Comparison of ENCODE assay signal across 16 cellular contexts in genomic region chr5:176134529-176135223, GRCh38.
DNase-seq lines count a peak whose midpoint lies in the region; ATAC-seq and TF ChIP-seq lines count a peak whose summit lies in the region.
"Had no signal": no experiment of that assay in that cellular context is flagged by ENCODE, and none has a peak within 500 bp of the region (broad histone marks: within the 10 kb centered on the region; RNA-seq: fewer than 3 reads in every experiment).

No MANE protein-coding gene starts in this region.

- in situ Hi-C loops in HAP-1 (cut with MboI; ENCODE audit: low sequenced_read_pairs), result loop anchor here (25.0 kb wide), 1 partner anchor 1578 kb away; no protein-coding TSS in a partner anchor

- no peaks in the 10 kb centered on the region for H3K9me3 Mint-ChIP-seq in activated naive CD4-positive, alpha-beta T cell treated with anti-CD3 and anti-CD28 coated beads, Interleukin-2, amount 50 U/mL, for 24 hours
- no peaks in the 10 kb centered on the region for H3K9me3 Mint-ChIP-seq in activated CD8-positive, alpha-beta T cell treated with anti-CD3 and anti-CD28 coated beads for 36 hours

- CTCF ChIA-PET in activated CD8-positive, alpha-beta T cell treated with anti-CD3 and anti-CD28 coated beads for 36 hours (lab: Charles Lee), result no interaction called here

- ATAC-seq in T-helper 17 cell (no peak), foreskin keratinocyte (peak; percentile 4), omental fat pad (ENCODE audit: low FRiP score) (no peak)
- no peak for ATAC-seq in activated CD8-positive, alpha-beta T cell treated with anti-CD3 and anti-CD28 coated beads for 36 hours

- H3K4me1 ChIP-seq in foreskin keratinocyte (no peaks in the 10 kb centered on the region), HAP-1 (no peaks in the 10 kb centered on the region)

- peaks cover 20% of the 10 kb centered on the region for H3K4me1 Mint-ChIP-seq in activated naive CD4-positive, alpha-beta T cell treated with anti-CD3 and anti-CD28 coated beads, Interleukin-2, amount 50 U/mL, for 24 hours
- H3K4me1 Mint-ChIP-seq in T-helper 17 cell, result peaks cover 23% of the 10 kb centered on the region
- peaks cover 18% of the 10 kb centered on the region for H3K4me1 Mint-ChIP-seq in activated CD8-positive, alpha-beta T cell treated with anti-CD3 and anti-CD28 coated beads for 36 hours (ENCODE audit: low read depth)

- no peaks in the 10 kb centered on the region for H3K36me3 Mint-ChIP-seq in activated naive CD4-positive, alpha-beta T cell treated with anti-CD3 and anti-CD28 coated beads, Interleukin-2, amount 50 U/mL, for 24 hours
- H3K36me3 Mint-ChIP-seq in T-helper 17 cell (ENCODE audit: low read depth), result peaks cover 7% of the 10 kb centered on the region
- H3K36me3 Mint-ChIP-seq in activated CD8-positive, alpha-beta T cell treated with anti-CD3 and anti-CD28 coated beads for 36 hours (ENCODE audit: low read depth), result no peaks in the 10 kb centered on the region

- intact Hi-C loops in activated CD8-positive, alpha-beta T cell treated with anti-CD3 and anti-CD28 coated beads for 36 hours (cut with micrococcal nuclease), result no loop called here

- TF ChIP-seq CTCF in foreskin keratinocyte (conservative IDR thresholded peaks at IDR 0.05) (no peak), omental fat pad (IDR thresholded peaks at IDR 0.05) (no peak)
- TF ChIP-seq CTCF in activated CD8-positive, alpha-beta T cell treated with anti-CD3 and anti-CD28 coated beads for 36 hours (IDR thresholded peaks at IDR 0.05), result no peak

- peaks cover 6% of the 10 kb centered on the region for H3K27me3 Mint-ChIP-seq in activated naive CD4-positive, alpha-beta T cell treated with anti-CD3 and anti-CD28 coated beads, Interleukin-2, amount 50 U/mL, for 24 hours
- peaks cover 33% of the 10 kb centered on the region for H3K27me3 Mint-ChIP-seq in T-helper 17 cell
- peaks cover 30% of the 10 kb centered on the region for H3K27me3 Mint-ChIP-seq in activated CD8-positive, alpha-beta T cell treated with anti-CD3 and anti-CD28 coated beads for 36 hours

- H3K9me3 ChIP-seq in T-helper 17 cell (ENCODE audit: control insufficient read depth, low read length, poor library complexity, severe bottlenecking) (no peaks in the 10 kb centered on the region), HAP-1 (no peaks in the 10 kb centered on the region)

- no peaks in the 10 kb centered on the region for H3K36me3 ChIP-seq in HAP-1 (replicated peaks)

- H3K27ac Mint-ChIP-seq in activated naive CD4-positive, alpha-beta T cell treated with anti-CD3 and anti-CD28 coated beads, Interleukin-2, amount 50 U/mL, for 24 hours, result no peak overlapping the region
- no peak overlapping the region for H3K27ac Mint-ChIP-seq in T-helper 17 cell
- H3K27ac Mint-ChIP-seq in activated CD8-positive, alpha-beta T cell treated with anti-CD3 and anti-CD28 coated beads for 36 hours, result no peak overlapping the region

- H3K27ac ChIP-seq in foreskin keratinocyte, result no peak overlapping the region
- H3K27ac ChIP-seq: skin epidermis had no signal

- H3K4me3 ChIP-seq in HAP-1, result no peak overlapping the region
- H3K4me3 ChIP-seq: skin epidermis had no signal

- DNase-seq in activated naive CD4-positive, alpha-beta T cell (lab: John Stamatoyannopoulos, UW), result no peak
- DNase-seq in T-helper 17 cell (no peak), foreskin keratinocyte (no peak), HAP-1 (ENCODE audit: low spot score in 2 of 2) (no peak), MV-4-11 (lab: John Stamatoyannopoulos, UW) (no peak), omental fat pad (ENCODE audit: low spot score) (no peak)
- no peak for DNase-seq in activated CD8-positive, alpha-beta T cell treated with anti-CD3 and anti-CD28 coated beads for 36 hours
- DNase-seq: activated CD4-positive, alpha-beta T cell treated with anti-CD3 and anti-CD28 coated beads, Interleukin-2, amount 50 U/mL, for 1 hour; cerebellar nuclear complex; GOT3; NCI-H1436 treated with DMSO at 0.1 percent for 48 hours; NK-92 treated with Interleukin-12 subunit alpha and Interleukin-12 subunit beta, amount 100 ng/mL, for 24 hours; SIG-M5; T-helper 9 cell had no signal

- H3K27me3 ChIP-seq in foreskin keratinocyte (peaks cover 35% of the 10 kb centered on the region), HAP-1 (ENCODE audit: low read depth) (0 out of 2 replicates have a peak, but pooled peaks cover 2% of the 10 kb centered on the region)

- peak overlapping the region; percentile 86 for H3K4me3 Mint-ChIP-seq in activated naive CD4-positive, alpha-beta T cell treated with anti-CD3 and anti-CD28 coated beads, Interleukin-2, amount 50 U/mL, for 24 hours
- peak overlapping the region; percentile 96 for H3K4me3 Mint-ChIP-seq in T-helper 17 cell
- H3K4me3 Mint-ChIP-seq in activated CD8-positive, alpha-beta T cell treated with anti-CD3 and anti-CD28 coated beads for 36 hours, result no peak overlapping the region

- POLR2A ChIA-PET in activated CD8-positive, alpha-beta T cell treated with anti-CD3 and anti-CD28 coated beads for 36 hours (lab: Charles Lee), result no interaction called here
